Comparison of ENCODE assay signal across 8 cellular contexts in genomic region chr16:2486645-2487516, GRCh38. TPM values are rescaled to one million over a fixed set of nuclear protein-coding genes. Genes with fewer than 3 reads are reported as not detected.
DNase-seq lines count a peak whose midpoint lies in the region; ATAC-seq and TF ChIP-seq lines count a peak whose summit lies in the region.

No MANE protein-coding gene starts in this region.

- no peaks in the 10 kb centered on the region for H3K27me3 Mint-ChIP-seq in activated CD4-positive, alpha-beta memory T cell treated with anti-CD3 and anti-CD28 coated beads for 36 hours

- H3K9me3 ChIP-seq in parathyroid adenoma (ENCODE audit: control insufficient read depth, low read length) (no peaks in the 10 kb centered on the region), aorta (ENCODE audit: control insufficient read depth, low read length) (no peaks in the 10 kb centered on the region)

- ATAC-seq in GM18498 (IDR thresholded peaks at IDR 0.05; ENCODE audit: unreplicated experiment) = peak; percentile 79
- ATAC-seq in HG03097 (IDR thresholded peaks at IDR 0.05; ENCODE audit: low FRiP score, unreplicated experiment) = peak; percentile 66
- peak; percentile 24 for ATAC-seq in aorta (ENCODE audit: low FRiP score)
- no peak for ATAC-seq in GM19351 (IDR thresholded peaks at IDR 0.05; ENCODE audit: unreplicated experiment)

- WGBS in aorta, 2 donors = 77% methylated on average over 29 of the region's 29 CpGs

- no peaks in the 10 kb centered on the region for H3K9me3 Mint-ChIP-seq in activated CD4-positive, alpha-beta memory T cell treated with anti-CD3 and anti-CD28 coated beads for 36 hours

- POLR2A ChIA-PET in activated CD4-positive, alpha-beta memory T cell treated with anti-CD3 and anti-CD28 coated beads for 36 hours (lab: Charles Lee) = no interaction called here

- TF ChIP-seq CTCF in parathyroid adenoma (IDR thresholded peaks at IDR 0.05) = peak; percentile 32

- DNase-seq in activated CD4-positive, alpha-beta memory T cell treated with anti-CD3 and anti-CD28 coated beads for 36 hours = peak; percentile 89
- peak; percentile 61 for DNase-seq in effector CD8-positive, alpha-beta T cell (lab: John Stamatoyannopoulos, UW)
- DNase-seq in aorta = peak in 1 of 2 donors; percentile 71
- no peak for DNase-seq in hepatic stellate cell (ENCODE audit: low spot score)

- intact Hi-C loops in activated CD4-positive, alpha-beta memory T cell treated with anti-CD3 and anti-CD28 coated beads for 36 hours (cut with micrococcal nuclease) = loop anchor here (1.0 to 2.0 kb wide), 2 partner anchors 54 to 147 kb away; partner anchors contain the start of gene ABCA3
- intact Hi-C loops in aorta (cut with DNase I) = no loop called here

- CTCF ChIA-PET in activated CD4-positive, alpha-beta memory T cell treated with anti-CD3 and anti-CD28 coated beads for 36 hours (lab: Charles Lee) = interaction anchor here (0.7 to 2.4 kb wide), 5 partner anchors 12 to 144 kb away, joined by 3 to 14 read pairs (median 3); partner anchors contain the start of genes TBC1D24 and TEDC2

- H3K4me1 ChIP-seq in parathyroid adenoma = no peaks in the 10 kb centered on the region
- no peaks in the 10 kb centered on the region for H3K4me1 ChIP-seq in aorta (ENCODE audit: control insufficient read depth in 1 of 2, insufficient read depth in 2 of 2, low read length in 2 of 2)

- H3K27ac Mint-ChIP-seq in activated CD4-positive, alpha-beta memory T cell treated with anti-CD3 and anti-CD28 coated beads for 36 hours = peak overlapping the region; percentile 38

- no peaks in the 10 kb centered on the region for H3K36me3 Mint-ChIP-seq in activated CD4-positive, alpha-beta memory T cell treated with anti-CD3 and anti-CD28 coated beads for 36 hours

- H3K4me3 Mint-ChIP-seq in activated CD4-positive, alpha-beta memory T cell treated with anti-CD3 and anti-CD28 coated beads for 36 hours = peak overlapping the region; percentile 41

- H3K4me2 ChIP-seq in parathyroid adenoma (ENCODE audit: low read length) = no peak overlapping the region

- H3K27me3 ChIP-seq in parathyroid adenoma (ENCODE audit: control insufficient read depth, insufficient read depth, low read length) (no peaks in the 10 kb centered on the region), aorta (ENCODE audit: control insufficient read depth in 1 of 2, insufficient read depth in 2 of 2, low read length in 1 of 2) (no peaks in the 10 kb centered on the region)

- no peak overlapping the region for H3K4me3 ChIP-seq in parathyroid adenoma (ENCODE audit: low read depth, low read length)
- H3K4me3 ChIP-seq in aorta (ENCODE audit: low read length in 2 of 2) = no peak overlapping the region

- peaks cover 13% of the 10 kb centered on the region for H3K79me2 ChIP-seq in parathyroid adenoma

- H3K9ac ChIP-seq in parathyroid adenoma = no peak overlapping the region

- H2AFZ ChIP-seq in parathyroid adenoma = no peak overlapping the region

- H3K36me3 ChIP-seq in parathyroid adenoma (ENCODE audit: control insufficient read depth, insufficient read depth, low read length) (no peaks in the 10 kb centered on the region), aorta (ENCODE audit: control insufficient read depth in 1 of 2, insufficient read depth in 2 of 2, low read length in 1 of 2) (no peaks in the 10 kb centered on the region)

- H3K27ac ChIP-seq in parathyroid adenoma (no peak overlapping the region), aorta (ENCODE audit: low read depth in 1 of 2, low read length in 2 of 2) (no peak overlapping the region)

- peaks cover 13% of the 10 kb centered on the region for H3K4me1 Mint-ChIP-seq in activated CD4-positive, alpha-beta memory T cell treated with anti-CD3 and anti-CD28 coated beads for 36 hours (ENCODE audit: low read depth)

RNA-seq across cellular contexts. Expression of gene TBC1D24, which starts 12.0 kb away (rescaled TPM):
- total RNA-seq in activated CD4-positive, alpha-beta memory T cell treated with anti-CD3 and anti-CD28 coated beads for 36 hours = 10 to 100 TPM; 12.2 to 12.4 TPM
- total RNA-seq in aorta = 10 to 100 TPM in 1 of 2 donors, 1 to 10 TPM in 1; 6.9 to 15.6 TPM
- polyA plus RNA-seq in aorta = 1 to 10 TPM in 1 of 2 donors, under 1 TPM in 1; 0.38 to 3.0 TPM

RNA-seq across cellular contexts. Expression of gene NTN3, which starts 15.8 kb away (rescaled TPM):
- total RNA-seq in activated CD4-positive, alpha-beta memory T cell treated with anti-CD3 and anti-CD28 coated beads for 36 hours = not detected
- under 1 TPM in 1 of 2 donors, not detected in 1; 0.42 TPM for total RNA-seq in aorta
- polyA plus RNA-seq in aorta = not detected

RNA-seq across cellular contexts. Expression of gene ATP6V0C, which starts 26.9 kb away (rescaled TPM):
- total RNA-seq in activated CD4-positive, alpha-beta memory T cell treated with anti-CD3 and anti-CD28 coated beads for 36 hours = 100 to 1,000 TPM; 111 to 115 TPM
- 100 to 1,000 TPM; 116 to 119 TPM for total RNA-seq in aorta
- polyA plus RNA-seq in aorta = 100 to 1,000 TPM in 1 of 2 donors, 10 to 100 TPM in 1; 67.9 to 108 TPM

RNA-seq across cellular contexts. Expression of gene TEDC2, which starts 27.0 kb away (rescaled TPM):
- total RNA-seq in activated CD4-positive, alpha-beta memory T cell treated with anti-CD3 and anti-CD28 coated beads for 36 hours = 10 to 100 TPM; 23.9 to 24.3 TPM
- total RNA-seq in aorta = under 1 TPM; 0.62 to 0.84 TPM
- polyA plus RNA-seq in aorta = 1 to 10 TPM in 1 of 2 donors, under 1 TPM in 1; 0.38 to 1.6 TPM

RNA-seq across cellular contexts. Expression of gene AMDHD2, which starts 33.3 kb away (rescaled TPM):
- total RNA-seq in activated CD4-positive, alpha-beta memory T cell treated with anti-CD3 and anti-CD28 coated beads for 36 hours = 10 to 100 TPM; 28.3 to 30.5 TPM
- total RNA-seq in aorta = 10 to 100 TPM; 22.0 to 44.6 TPM
- 10 to 100 TPM; 19.5 to 48.6 TPM for polyA plus RNA-seq in aorta
